27 cellular contexts compared by ENCODE assay signal in genomic region chr11:1206391-1207271, GRCh38. TPM values are rescaled to one million over a fixed set of nuclear protein-coding genes. Genes with fewer than 3 reads are reported as not detected.
DNase-seq lines count a peak whose midpoint lies in the region; ATAC-seq and TF ChIP-seq lines count a peak whose summit lies in the region.
"Had no signal": no experiment of that assay in that cellular context is flagged by ENCODE, and none has a peak within 500 bp of the region (broad histone marks: within the 10 kb centered on the region; RNA-seq: fewer than 3 reads in every experiment).

No MANE protein-coding gene starts in this region.

- H3K36me3 ChIP-seq in H7 (replicated peaks; ENCODE audit: control insufficient read depth, insufficient read depth, low read length) = no peaks in the 10 kb centered on the region
- H3K36me3 ChIP-seq: esophagus muscularis mucosa, gastrocnemius medialis had no signal

- H3K4me1 Mint-ChIP-seq in activated CD8-positive, alpha-beta memory T cell treated with anti-CD3 and anti-CD28 coated beads, Interleukin-2, amount 10 ng/mL, durations not matched to agents 7 days and 5 days = no peaks in the 10 kb centered on the region
- H3K4me1 Mint-ChIP-seq in progenitor cell of endocrine pancreas (ENCODE audit: low read depth) (no peaks in the 10 kb centered on the region), natural killer cell (no peaks in the 10 kb centered on the region)
- H3K4me1 Mint-ChIP-seq: activated naive CD4-positive, alpha-beta T cell treated with anti-CD3 and anti-CD28 coated beads, Interleukin-2, amount 50 U/mL, for 24 hours; B cell; nephron; T-cell had no signal

- peak; percentile 14 for DNase-seq in activated CD8-positive, alpha-beta memory T cell treated with anti-CD3 and anti-CD28 coated beads, Interleukin-2, amount 50 U/mL, for 4 hours
- DNase-seq in activated CD8-positive, alpha-beta memory T cell treated with anti-CD3 and anti-CD28 coated beads, Interleukin-2, amount 10 ng/mL, durations not matched to agents 7 days and 5 days = no peak
- DNase-seq in H7 (peak; percentile 34), left ventricle myocardium superior (peak; percentile 25), progenitor cell of endocrine pancreas (ENCODE audit: low spot score, unreplicated experiment) (peak; percentile 8), natural killer cell (no peak), activated gamma-delta T cell treated with Interleukin-2 at 50 U/mL for 16 hours (no peak), RKO (ENCODE audit: low spot score) (no peak)
- DNase-seq: activated CD4-positive, alpha-beta T cell treated with anti-CD3 and anti-CD28 coated beads, Interleukin-2, amount 50 U/mL, for 4 hours; Calu3; effector memory CD4-positive, alpha-beta T cell; kidney glomerular epithelial cell; midbrain; NCI-H1105; NCI-H510A treated with DMSO at 0.1 percent for 48 hours; stimulated activated CD4-positive, alpha-beta T cell treated with anti-CD3 and anti-CD28 coated beads, Interleukin-4, amount 100 ng/mL, for 24 hours; T-cell had no signal

- peaks cover 2% of the 10 kb centered on the region for H3K36me3 Mint-ChIP-seq in activated CD8-positive, alpha-beta memory T cell treated with anti-CD3 and anti-CD28 coated beads, Interleukin-2, amount 10 ng/mL, durations not matched to agents 7 days and 5 days
- no peaks in the 10 kb centered on the region for H3K36me3 Mint-ChIP-seq in progenitor cell of endocrine pancreas (ENCODE audit: insufficient read depth)
- peaks cover 9% of the 10 kb centered on the region for H3K36me3 Mint-ChIP-seq in natural killer cell

- CTCF ChIA-PET in activated CD8-positive, alpha-beta memory T cell treated with anti-CD3 and anti-CD28 coated beads, Interleukin-2, amount 10 ng/mL, durations not matched to agents 7 days and 5 days (lab: Charles Lee) = interaction anchor here (1.2 to 1.5 kb wide), 2 partner anchors 308 to 368 kb away, joined by 3 read pairs; no protein-coding TSS in a partner anchor

- H3K9me3 Mint-ChIP-seq in activated CD8-positive, alpha-beta memory T cell treated with anti-CD3 and anti-CD28 coated beads, Interleukin-2, amount 10 ng/mL, durations not matched to agents 7 days and 5 days (ENCODE audit: low read depth) = peaks cover 3% of the 10 kb centered on the region
- H3K9me3 Mint-ChIP-seq in progenitor cell of endocrine pancreas (ENCODE audit: low read depth) (peaks cover 15% of the 10 kb centered on the region), natural killer cell (peaks cover 3 to 4% of the 10 kb centered on the region in 2 donors)

- no peak for ATAC-seq in activated CD8-positive, alpha-beta memory T cell treated with anti-CD3 and anti-CD28 coated beads, Interleukin-2, amount 10 ng/mL, durations not matched to agents 7 days and 5 days
- no peak for ATAC-seq in left ventricle myocardium superior
- ATAC-seq in natural killer cell = no peak
- ATAC-seq: gastrocnemius medialis, HCT116, psoas muscle, T-cell had no signal

- intact Hi-C loops in left ventricle myocardium superior (cut with micrococcal nuclease) = no loop called here
- intact Hi-C loops in natural killer cell (cut with micrococcal nuclease) = no loop called here

- peaks cover 8% of the 10 kb centered on the region for H3K27me3 Mint-ChIP-seq in activated CD8-positive, alpha-beta memory T cell treated with anti-CD3 and anti-CD28 coated beads, Interleukin-2, amount 10 ng/mL, durations not matched to agents 7 days and 5 days
- H3K27me3 Mint-ChIP-seq in progenitor cell of endocrine pancreas (peaks cover 18% of the 10 kb centered on the region), natural killer cell (ENCODE audit: low read depth in 2 of 2) (peaks cover 6% of the 10 kb centered on the region in 2 donors)

- H3K4me3 Mint-ChIP-seq in activated CD8-positive, alpha-beta memory T cell treated with anti-CD3 and anti-CD28 coated beads, Interleukin-2, amount 10 ng/mL, durations not matched to agents 7 days and 5 days = no peak overlapping the region
- H3K4me3 Mint-ChIP-seq in progenitor cell of endocrine pancreas (ENCODE audit: low read depth) (no peak overlapping the region), natural killer cell (no peak overlapping the region)
- H3K4me3 Mint-ChIP-seq: activated naive CD4-positive, alpha-beta T cell treated with anti-CD3 and anti-CD28 coated beads, Interleukin-2, amount 50 U/mL, for 24 hours; B cell; nephron; T-cell had no signal

- H3K27me3 ChIP-seq in H7 (ENCODE audit: control insufficient read depth, insufficient read depth, low read length) = no peaks in the 10 kb centered on the region

- TF ChIP-seq CTCF in progenitor cell of endocrine pancreas (IDR thresholded peaks at IDR 0.05; ENCODE audit: unreplicated experiment) (no peak), natural killer cell (IDR thresholded peaks at IDR 0.05) (no peak)

- no peak overlapping the region for H3K27ac Mint-ChIP-seq in activated CD8-positive, alpha-beta memory T cell treated with anti-CD3 and anti-CD28 coated beads, Interleukin-2, amount 10 ng/mL, durations not matched to agents 7 days and 5 days
- H3K27ac Mint-ChIP-seq in progenitor cell of endocrine pancreas (no peak overlapping the region), natural killer cell (no peak overlapping the region)
- H3K27ac Mint-ChIP-seq: activated naive CD4-positive, alpha-beta T cell treated with anti-CD3 and anti-CD28 coated beads, Interleukin-2, amount 50 U/mL, for 24 hours; B cell; nephron; T-cell had no signal

- H3K4me3 ChIP-seq in H7 (ENCODE audit: insufficient read depth, low read depth, low read length) = no peak overlapping the region
- H3K4me3 ChIP-seq: esophagus muscularis mucosa, gastrocnemius medialis, psoas muscle, smooth muscle cell had no signal

RNA-seq across cellular contexts. Expression of gene MUC5B, which starts 16.2 kb away (rescaled TPM):
- not detected for total RNA-seq in activated CD8-positive, alpha-beta memory T cell treated with anti-CD3 and anti-CD28 coated beads, Interleukin-2, amount 10 ng/mL, durations not matched to agents 7 days and 5 days
- under 0.01 and 0.07 TPM in 2 replicates for total RNA-seq in H7 (2014; rRNA removed; shearing (Covaris generic))
- total RNA-seq in left ventricle myocardium superior = not detected
- total RNA-seq in progenitor cell of endocrine pancreas = not detected in 2 replicates
- not detected for total RNA-seq in natural killer cell
- total RNA-seq: A172, B cell, Daoy, smooth muscle cell had no signal

RNA-seq across cellular contexts. Expression of gene MUC5AC, which starts 48.9 kb away (rescaled TPM):
- total RNA-seq in activated CD8-positive, alpha-beta memory T cell treated with anti-CD3 and anti-CD28 coated beads, Interleukin-2, amount 10 ng/mL, durations not matched to agents 7 days and 5 days = not detected
- not detected in 2 replicates for total RNA-seq in H7 (2014; rRNA removed; shearing (Covaris generic))
- total RNA-seq in left ventricle myocardium superior (not detected), progenitor cell of endocrine pancreas (0.02 TPM in 1 of 2 replicates, not detected in the other), natural killer cell (not detected)
- total RNA-seq: A172, B cell, Daoy, gastrocnemius medialis, smooth muscle cell had no signal

Comparison
In these comparisons a context has a peak if more than half of its experiments do, and no peak if none do; other contexts are left out.
1. DNase-seq: peak in activated CD8-positive, alpha-beta memory T cell treated with anti-CD3 and anti-CD28 coated beads, Interleukin-2, amount 50 U/mL, for 4 hours (single experiment), H7 (single experiment), left ventricle myocardium superior (single experiment) and progenitor cell of endocrine pancreas (single experiment); none in activated CD8-positive, alpha-beta memory T cell treated with anti-CD3 and anti-CD28 coated beads, Interleukin-2, amount 10 ng/mL, durations not matched to agents 7 days and 5 days (single experiment), natural killer cell (single experiment), activated gamma-delta T cell treated with Interleukin-2 at 50 U/mL for 16 hours (single experiment) and RKO (single experiment).